ENCODE assay signal across 21 cellular contexts in the genomic region with DNA sequence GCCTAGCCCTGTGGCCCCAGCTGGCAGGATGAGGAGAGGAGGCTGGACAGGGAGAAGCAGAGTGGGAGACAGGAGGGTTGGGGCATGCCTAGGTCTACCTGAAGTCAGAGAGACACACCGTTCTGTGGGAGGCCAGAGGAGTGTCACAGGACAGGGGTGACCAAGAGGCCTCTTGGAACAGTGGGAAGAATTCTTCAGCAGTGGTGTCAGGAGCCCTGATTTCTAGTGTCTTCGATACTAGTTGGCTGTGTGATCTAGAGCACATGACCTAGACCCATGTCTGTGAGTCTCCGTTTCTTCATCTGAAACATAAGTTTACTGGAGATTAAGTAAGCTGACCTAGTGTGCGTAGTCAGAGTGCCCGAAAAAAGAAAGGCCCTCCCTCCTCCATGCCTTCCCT.
DNase-seq lines count a peak whose midpoint lies in the region; ATAC-seq, FAIRE-seq and TF ChIP-seq lines count a peak whose summit lies in the region.
"Had no signal": no experiment of that assay in that cellular context is flagged by ENCODE, and none has a peak within 500 bp of the region (broad histone marks: within the 10 kb centered on the region; RNA-seq: fewer than 3 reads in every experiment).

No MANE protein-coding gene starts in this region.

- no peak overlapping the region for H3K4ac ChIP-seq in neuronal stem cell (ENCODE audit: low read length)

- no peaks in the 10 kb centered on the region for H3K27me3 ChIP-seq in neuronal stem cell (ENCODE audit: control insufficient read depth in 3 of 3, insufficient read depth in 3 of 3, low read depth in 1 of 3, low read length in 3 of 3)
- H3K27me3 ChIP-seq: BLaER1 had no signal

- no peaks in the 10 kb centered on the region for H3K79me1 ChIP-seq in neuronal stem cell (ENCODE audit: low read depth, low read length)

- WGBS in neuronal stem cell (ENCODE audit: extremely low coverage in 2 of 2, insufficient read length in 2 of 2, insufficient replicate concordance in 1 of 2), 2 donors: no CpG with 5 or more reads among the region's 5 CpGs

- H2AK5ac ChIP-seq in neuronal stem cell (ENCODE audit: low read depth, low read length): no peak overlapping the region

- no peak overlapping the region for H2BK5ac ChIP-seq in neuronal stem cell (ENCODE audit: low read length)

- H3K36me3 ChIP-seq in neuronal stem cell (replicated peaks in 1 of 2; ENCODE audit: control insufficient read depth in 2 of 2, insufficient read depth in 2 of 2, low read length in 2 of 2): peaks cover 0 to 12% of the 10 kb centered on the region in 2 donors

- H4K91ac ChIP-seq in neuronal stem cell (ENCODE audit: low read depth, low read length, poor library complexity): no peak overlapping the region

- peak overlapping the region in 1 of 2 donors; percentile 39 for H3K4me3 ChIP-seq in neuronal stem cell (ENCODE audit: low read length in 2 of 2)
- H3K4me3 ChIP-seq: BLaER1, GM23248 had no signal

- CTCF ChIA-PET in activated naive CD4-positive, alpha-beta T cell treated with anti-CD3 and anti-CD28 coated beads, Interleukin-2, amount 10 ng/mL, durations not matched to agents 7 days and 5 days (lab: Charles Lee): no interaction called here
- CTCF ChIA-PET in WTC11 (lab: Charles Lee): interaction anchor here (1.1 to 1.8 kb wide), 2 partner anchors 19 to 76 kb away, joined by 3 to 5 read pairs; no protein-coding TSS in a partner anchor

- no peaks in the 10 kb centered on the region for H3K9me3 Mint-ChIP-seq in activated naive CD4-positive, alpha-beta T cell treated with anti-CD3 and anti-CD28 coated beads, Interleukin-2, amount 10 ng/mL, durations not matched to agents 7 days and 5 days
- H3K9me3 Mint-ChIP-seq in activated naive CD4-positive, alpha-beta T cell treated with anti-CD3 and anti-CD28 coated beads, Interleukin-2, amount 50 U/mL, for 72 hours: no peaks in the 10 kb centered on the region
- H3K9me3 Mint-ChIP-seq in WTC11: peaks cover 5% of the 10 kb centered on the region; the same call in 1 of the 2 replicates
- H3K9me3 Mint-ChIP-seq: CD4-positive, CD25-positive, alpha-beta regulatory T cell; CD8-positive, alpha-beta T cell had no signal

- no peak overlapping the region for H4K8ac ChIP-seq in neuronal stem cell (ENCODE audit: low read depth, low read length)

- no peaks in the 10 kb centered on the region for H3K27me3 Mint-ChIP-seq in activated naive CD4-positive, alpha-beta T cell treated with anti-CD3 and anti-CD28 coated beads, Interleukin-2, amount 10 ng/mL, durations not matched to agents 7 days and 5 days
- H3K27me3 Mint-ChIP-seq in WTC11 (ENCODE audit: low read depth): no peaks in the 10 kb centered on the region
- H3K27me3 Mint-ChIP-seq: B cell; CD4-positive, CD25-positive, alpha-beta regulatory T cell had no signal

- peak overlapping the region; percentile 12 for H3K27ac Mint-ChIP-seq in activated naive CD4-positive, alpha-beta T cell treated with anti-CD3 and anti-CD28 coated beads, Interleukin-2, amount 10 ng/mL, durations not matched to agents 7 days and 5 days
- H3K27ac Mint-ChIP-seq in activated naive CD4-positive, alpha-beta T cell treated with anti-CD3 and anti-CD28 coated beads, Interleukin-2, amount 50 U/mL, for 72 hours: peak overlapping the region in 1 of 2 donors; percentile 84
- 0 out of 2 replicates have a peak overlapping the region, but pooled peaks have one; percentile 19 for H3K27ac Mint-ChIP-seq in WTC11
- H3K27ac Mint-ChIP-seq: B cell had no signal

- no peak for FAIRE-seq in urothelium cell line (lab: Jason Lieb, UNC)
- FAIRE-seq: A204.1, G401.6, GM12892 had no signal

- no peak overlapping the region for H3K4me3 Mint-ChIP-seq in activated naive CD4-positive, alpha-beta T cell treated with anti-CD3 and anti-CD28 coated beads, Interleukin-2, amount 10 ng/mL, durations not matched to agents 7 days and 5 days
- H3K4me3 Mint-ChIP-seq in WTC11: no peak overlapping the region
- H3K4me3 Mint-ChIP-seq: B cell; CD4-positive, CD25-positive, alpha-beta regulatory T cell; CD8-positive, alpha-beta T cell had no signal

- H2AFZ ChIP-seq in neuronal stem cell (ENCODE audit: low read length): no peak overlapping the region
- H2AFZ ChIP-seq: GM23248 had no signal

- peaks cover 0 to 12% of the 10 kb centered on the region in 2 donors for H3K4me1 ChIP-seq in neuronal stem cell (ENCODE audit: control insufficient read depth in 2 of 2, insufficient read depth in 1 of 2, low read depth in 1 of 2, low read length in 2 of 2)
- H3K4me1 ChIP-seq: BLaER1, Caco-2 had no signal

- TF ChIP-seq CTCF in WTC11 (IDR thresholded peaks at IDR 0.05): no peak

- H2BK12ac ChIP-seq in neuronal stem cell (ENCODE audit: low read length): no peak overlapping the region

- H2BK15ac ChIP-seq in neuronal stem cell (ENCODE audit: low read length): no peak overlapping the region

- ATAC-seq in activated naive CD4-positive, alpha-beta T cell treated with anti-CD3 and anti-CD28 coated beads, Interleukin-2, amount 50 U/mL, for 72 hours: no peak
- ATAC-seq in WTC11: no peak
- ATAC-seq: CD8-positive, alpha-beta T cell had no signal

- peaks cover 0 to 9% of the 10 kb centered on the region in 2 donors for H3K9me3 ChIP-seq in neuronal stem cell (replicated peaks in 1 of 2; ENCODE audit: control insufficient read depth in 2 of 2, insufficient read depth in 1 of 2, low read depth in 1 of 2, low read length in 2 of 2)
- H3K9me3 ChIP-seq: Caco-2 had no signal

- H2BK120ac ChIP-seq in neuronal stem cell (ENCODE audit: low read depth, low read length): no peak overlapping the region

- H3K4me2 ChIP-seq in neuronal stem cell (ENCODE audit: insufficient read depth, low read length, poor library complexity, severe bottlenecking): no peak overlapping the region
- H3K4me2 ChIP-seq: BLaER1 had no signal

- peak overlapping the region; percentile 47 for H3K9ac ChIP-seq in neuronal stem cell (ENCODE audit: low read depth, low read length, poor library complexity)
- H3K9ac ChIP-seq: BLaER1, GM23248 had no signal

- peak overlapping the region; percentile 51 for H3K23ac ChIP-seq in neuronal stem cell (ENCODE audit: low read depth, low read length, poor library complexity)

- peaks cover 12% of the 10 kb centered on the region for H3K4me1 Mint-ChIP-seq in activated naive CD4-positive, alpha-beta T cell treated with anti-CD3 and anti-CD28 coated beads, Interleukin-2, amount 10 ng/mL, durations not matched to agents 7 days and 5 days
- no peaks in the 10 kb centered on the region for H3K4me1 Mint-ChIP-seq in WTC11
- H3K4me1 Mint-ChIP-seq: B cell had no signal

- peaks cover 17% of the 10 kb centered on the region for H3K36me3 Mint-ChIP-seq in activated naive CD4-positive, alpha-beta T cell treated with anti-CD3 and anti-CD28 coated beads, Interleukin-2, amount 10 ng/mL, durations not matched to agents 7 days and 5 days
- peaks cover 14 to 18% of the 10 kb centered on the region in 2 donors for H3K36me3 Mint-ChIP-seq in activated naive CD4-positive, alpha-beta T cell treated with anti-CD3 and anti-CD28 coated beads, Interleukin-2, amount 50 U/mL, for 72 hours
- H3K36me3 Mint-ChIP-seq in WTC11: no peaks in the 10 kb centered on the region

- H3K27ac ChIP-seq in neuronal stem cell (replicated peaks; ENCODE audit: low read length): no peak overlapping the region
- H3K27ac ChIP-seq: 22Rv1, BLaER1, C4-2B, GM23248 had no signal

- no peak overlapping the region for H3K18ac ChIP-seq in neuronal stem cell (ENCODE audit: low read length)

- no peak overlapping the region for H3K14ac ChIP-seq in neuronal stem cell (ENCODE audit: low read length)

- DNase-seq in activated naive CD4-positive, alpha-beta T cell treated with anti-CD3 and anti-CD28 coated beads, Interleukin-2, amount 10 ng/mL, durations not matched to agents 7 days and 5 days: no peak
- no peak for DNase-seq in activated naive CD4-positive, alpha-beta T cell treated with anti-CD3 and anti-CD28 coated beads, Interleukin-2, amount 50 U/mL, for 72 hours (ENCODE audit: low spot score in 2 of 2)
- no peak for DNase-seq in WTC11 (ENCODE audit: low spot score)
- no peak for DNase-seq in neuronal stem cell (ENCODE audit: low spot score)
- no peak for DNase-seq in urothelium cell line (ENCODE audit: low spot score)
- DNase-seq in activated CD4-positive, CD25-positive, alpha-beta regulatory T cell (lab: John Stamatoyannopoulos, UW): no peak
- DNase-seq: Caco-2; CD4-positive, CD25-positive, alpha-beta regulatory T cell; CD8-positive, alpha-beta T cell; DMS153; DND-41; GM23248; H7; HCEC 1CT had no signal

- POLR2A ChIA-PET in WTC11 (lab: Charles Lee): no interaction called here

TF ChIP-seq in WTC11, 78 proteins besides CTCF, POLR2A, EP300 and RAD21:
- TF ChIP-seq FOXP1 (CRISPR knock-in tag; IDR thresholded peaks at IDR 0.05; ENCODE audit: borderline replicate concordance) (no peak), ZNF317 (CRISPR knock-in tag; IDR thresholded peaks at IDR 0.05; ENCODE audit: borderline replicate concordance, low read depth) (no peak)
- TF ChIP-seq, protein P1, sequence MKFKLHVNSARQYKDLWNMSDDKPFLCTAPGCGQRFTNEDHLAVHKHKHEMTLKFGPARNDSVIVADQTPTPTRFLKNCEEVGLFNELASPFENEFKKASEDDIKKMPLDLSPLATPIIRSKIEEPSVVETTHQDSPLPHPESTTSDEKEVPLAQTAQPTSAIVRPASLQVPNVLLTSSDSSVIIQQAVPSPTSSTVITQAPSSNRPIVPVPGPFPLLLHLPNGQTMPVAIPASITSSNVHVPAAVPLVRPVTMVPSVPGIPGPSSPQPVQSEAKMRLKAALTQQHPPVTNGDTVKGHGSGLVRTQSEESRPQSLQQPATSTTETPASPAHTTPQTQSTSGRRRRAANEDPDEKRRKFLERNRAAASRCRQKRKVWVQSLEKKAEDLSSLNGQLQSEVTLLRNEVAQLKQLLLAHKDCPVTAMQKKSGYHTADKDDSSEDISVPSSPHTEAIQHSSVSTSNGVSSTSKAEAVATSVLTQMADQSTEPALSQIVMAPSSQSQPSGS (CRISPR knock-in tag; IDR thresholded peaks at IDR 0.05; ENCODE audit: borderline replicate concordance, low read depth): no peak
TF ChIP-seq in WTC11: peak in this region for 0.
